10 cellular contexts compared by ENCODE assay signal in genomic region chr19:52227980-52228379, GRCh38.
"Had no signal": no experiment of that assay in that cellular context is flagged by ENCODE, and none has a peak within 500 bp of the region (broad histone marks: within the 10 kb centered on the region; RNA-seq: fewer than 3 reads in every experiment).

No MANE protein-coding gene starts in this region.

- H3K27ac Mint-ChIP-seq: activated B cell treated with CpG ODN at 0.5 μM for 24 hours; activated CD4-positive, alpha-beta T cell treated with anti-CD3 and anti-CD28 coated beads, Interleukin-2, amount 10 ng/mL, durations not matched to agents 7 days and 5 days; T-helper 2 cell treated with Interferon-gamma antibody and Interleukin-4, amounts not matched to agents 5 μg/mL and 100 μg/mL, for 36 hours had no signal

- H3K9me3 Mint-ChIP-seq: activated B cell treated with CpG ODN at 0.5 μM for 24 hours; T-helper 2 cell treated with Interferon-gamma antibody and Interleukin-4, amounts not matched to agents 5 μg/mL and 100 μg/mL, for 36 hours had no signal

- H3K27ac ChIP-seq: left lung, tibial artery had no signal

- H3K4me1 Mint-ChIP-seq: activated CD4-positive, alpha-beta T cell treated with anti-CD3 and anti-CD28 coated beads, Interleukin-2, amount 10 ng/mL, durations not matched to agents 7 days and 5 days had no signal

- H3K27me3 ChIP-seq: left lung, tibial artery had no signal

- H3K4me1 ChIP-seq: left lung, tibial artery had no signal

- H3K4me3 ChIP-seq: left lung, tibial artery had no signal

- H3K27me3 Mint-ChIP-seq: activated B cell treated with CpG ODN at 0.5 μM for 24 hours; activated CD4-positive, alpha-beta T cell treated with anti-CD3 and anti-CD28 coated beads, Interleukin-2, amount 10 ng/mL, durations not matched to agents 7 days and 5 days had no signal

- DNase-seq: activated B cell treated with CpG ODN at 0.5 μM for 24 hours; activated CD4-positive, alpha-beta T cell treated with anti-CD3 and anti-CD28 coated beads, Interleukin-2, amount 10 ng/mL, durations not matched to agents 7 days and 5 days; activated effector memory CD4-positive, alpha-beta T cell treated with anti-CD3 and anti-CD28 coated beads, Interleukin-2, amount 50 U/mL, for 16 hours; cerebellar nuclear complex; kidney; left lung; mammary epithelial cell; stimulated activated naive CD4-positive, alpha-beta T cell; tibial artery had no signal

- ATAC-seq: left lung had no signal

- H3K4me3 Mint-ChIP-seq: activated B cell treated with CpG ODN at 0.5 μM for 24 hours; activated CD4-positive, alpha-beta T cell treated with anti-CD3 and anti-CD28 coated beads, Interleukin-2, amount 10 ng/mL, durations not matched to agents 7 days and 5 days; T-helper 2 cell treated with Interferon-gamma antibody and Interleukin-4, amounts not matched to agents 5 μg/mL and 100 μg/mL, for 36 hours had no signal

- H3K9me3 ChIP-seq: left lung, tibial artery had no signal
